In the genomic region with DNA sequence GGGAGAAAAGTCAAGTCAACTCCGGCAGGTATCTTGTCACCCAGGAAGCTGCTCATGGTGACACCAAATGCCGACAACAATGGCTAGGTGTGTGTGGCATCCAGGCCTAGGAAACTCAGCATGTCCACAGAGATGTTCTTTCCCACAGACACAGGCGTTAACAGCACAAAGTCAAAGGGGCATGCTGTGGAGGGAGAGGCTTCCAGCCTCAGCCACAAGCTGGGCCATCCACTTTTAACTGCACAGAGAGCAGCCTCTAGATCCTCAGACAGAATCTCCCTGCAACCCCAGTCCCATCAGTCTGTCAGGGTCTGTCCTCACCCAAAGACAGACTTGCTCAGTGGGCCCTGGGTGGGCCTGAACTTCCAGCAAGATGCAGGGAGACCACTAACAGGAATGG, we compare ENCODE assay signal across 19 cellular contexts. TPM values are rescaled to one million over a fixed set of nuclear protein-coding genes. Genes with fewer than 3 reads are reported as not detected.
DNase-seq lines count a peak whose midpoint lies in the region; ATAC-seq and TF ChIP-seq lines count a peak whose summit lies in the region.
"Had no signal": no experiment of that assay in that cellular context is flagged by ENCODE, and none has a peak within 500 bp of the region (broad histone marks: within the 10 kb centered on the region; RNA-seq: fewer than 3 reads in every experiment).

No MANE protein-coding gene starts in this region.

- H3K27ac Mint-ChIP-seq in dendritic cell treated with granulocyte-macrophage colony-stimulating factor and Interleukin-4, amounts not matched to agents 40 ng/mL and 50 ng/mL, for 4 days, result peak overlapping the region; percentile 15
- no peak overlapping the region for H3K27ac Mint-ChIP-seq in activated T-helper 17 cell treated with anti-CD3 and anti-CD28 coated beads, Interleukin-2, amount 50 U/mL, for 72 hours
- H3K27ac Mint-ChIP-seq: activated B cell treated with CpG ODN at 0.5 μM for 24 hours; activated CD4-positive, alpha-beta memory T cell treated with anti-CD3 and anti-CD28 coated beads for 36 hours; CD4-positive, alpha-beta memory T cell; HFFc6 had no signal

- H2BK120ac ChIP-seq in IMR-90 (ENCODE audit: low read depth, low read length) (peak overlapping the region; percentile 93), mesenchymal stem cell (ENCODE audit: low read depth, low read length) (no peak overlapping the region)

- H3K9me3 ChIP-seq in IMR-90 (ENCODE audit: control insufficient read depth, insufficient read depth, low read length), result peaks cover 3% of the 10 kb centered on the region; the same call in 1 of the 2 replicates
- H3K9me3 ChIP-seq in mesenchymal stem cell (ENCODE audit: control insufficient read depth, low read length), result no peaks in the 10 kb centered on the region
- H3K9me3 ChIP-seq in skeletal muscle satellite cell (replicated peaks; ENCODE audit: low read length), result peaks cover 3% of the 10 kb centered on the region
- H3K9me3 ChIP-seq: heart left ventricle had no signal

- H2AK5ac ChIP-seq in IMR-90 (ENCODE audit: low read depth, low read length) (peak overlapping the region; percentile 96), mesenchymal stem cell (ENCODE audit: low read length, severe bottlenecking) (peak overlapping the region; percentile 96)

- H3K4ac ChIP-seq in IMR-90 (ENCODE audit: low read depth, low read length) (peak overlapping the region; percentile 27), mesenchymal stem cell (ENCODE audit: low read depth in 1 of 2, low read length in 2 of 2) (peak overlapping the region; percentile 3 to 64)

- H3K4me1 Mint-ChIP-seq in dendritic cell treated with granulocyte-macrophage colony-stimulating factor and Interleukin-4, amounts not matched to agents 40 ng/mL and 50 ng/mL, for 4 days (ENCODE audit: low read depth), result peaks cover 12% of the 10 kb centered on the region
- H3K4me1 Mint-ChIP-seq in activated T-helper 17 cell treated with anti-CD3 and anti-CD28 coated beads, Interleukin-2, amount 50 U/mL, for 72 hours, result no peaks in the 10 kb centered on the region
- H3K4me1 Mint-ChIP-seq: CD4-positive, alpha-beta memory T cell had no signal

- H3K4me2 ChIP-seq in IMR-90 (ENCODE audit: low read depth, low read length) (no peak overlapping the region), mesenchymal stem cell (ENCODE audit: low read length, poor library complexity, severe bottlenecking) (no peak overlapping the region), skeletal muscle satellite cell (ENCODE audit: low read length) (no peak overlapping the region)

- H3K23ac ChIP-seq in IMR-90 (ENCODE audit: low read depth, low read length) (0 out of 2 replicates have a peak overlapping the region, but pooled peaks have one; percentile 1), mesenchymal stem cell (ENCODE audit: low read length in 2 of 2) (peak overlapping the region in 1 of 2 experiments; percentile 42)

- H3K27me3 ChIP-seq in IMR-90 (ENCODE audit: control insufficient read depth, insufficient read depth, low read length) (no peaks in the 10 kb centered on the region), mesenchymal stem cell (ENCODE audit: control insufficient read depth in 1 of 2, insufficient read depth in 1 of 2, low read length in 2 of 2) (no peaks in the 10 kb centered on the region), skeletal muscle satellite cell (ENCODE audit: control insufficient read depth, insufficient read depth, low read length) (no peaks in the 10 kb centered on the region)
- H3K27me3 ChIP-seq: brain microvascular endothelial cell had no signal

- POLR2A ChIA-PET in IMR-90 (lab: Charles Lee; ENCODE audit: unreplicated experiment), result no interaction called here

- ATAC-seq in IMR-90 (ENCODE audit: low read depth), result no peak
- ATAC-seq in activated T-helper 17 cell treated with anti-CD3 and anti-CD28 coated beads, Interleukin-2, amount 50 U/mL, for 72 hours (replicated peaks), result no peak
- ATAC-seq: left lobe of liver had no signal

- H3K36me3 ChIP-seq in IMR-90 (ENCODE audit: control insufficient read depth, insufficient read depth, low read length) (no peaks in the 10 kb centered on the region), mesenchymal stem cell (ENCODE audit: control insufficient read depth in 1 of 2, insufficient read depth in 2 of 2, low read depth in 1 of 2, low read length in 2 of 2) (no peaks in the 10 kb centered on the region), skeletal muscle satellite cell (ENCODE audit: insufficient read depth, low read length) (no peaks in the 10 kb centered on the region)
- H3K36me3 ChIP-seq: brain microvascular endothelial cell, heart left ventricle had no signal

- no TSS peak for BruUV-seq in IMR-90 (replicated peaks; lab: Mats Ljungman, UMichigan)

- peaks cover 9% of the 10 kb centered on the region for H3K9me1 ChIP-seq in IMR-90 (ENCODE audit: insufficient read depth, low read length)

- H3K9ac ChIP-seq in IMR-90 (ENCODE audit: low read depth, low read length), result no peak overlapping the region
- H3K9ac ChIP-seq in mesenchymal stem cell (ENCODE audit: low read length), result peak overlapping the region; percentile 20
- H3K9ac ChIP-seq in skeletal muscle satellite cell (ENCODE audit: low read depth, low read length), result peak overlapping the region; percentile 40

- CTCF ChIA-PET in IMR-90 (lab: Yijun Ruan, JAX), result no interaction called here

- H4K20me1 ChIP-seq in IMR-90 (ENCODE audit: insufficient read depth, low read length), result no peaks in the 10 kb centered on the region

- no peak for TF ChIP-seq POLR2A in IMR-90 (IDR thresholded peaks at IDR 0.05; ENCODE audit: low read depth, low read length)

- H3K14ac ChIP-seq in IMR-90 (replicated peaks; ENCODE audit: low read depth, low read length) (peak overlapping the region; percentile 17), mesenchymal stem cell (ENCODE audit: low read length in 2 of 2) (no peak overlapping the region)

- no peaks in the 10 kb centered on the region for H3K36me3 Mint-ChIP-seq in dendritic cell treated with granulocyte-macrophage colony-stimulating factor and Interleukin-4, amounts not matched to agents 40 ng/mL and 50 ng/mL, for 4 days (ENCODE audit: low read depth)
- H3K36me3 Mint-ChIP-seq in activated T-helper 17 cell treated with anti-CD3 and anti-CD28 coated beads, Interleukin-2, amount 50 U/mL, for 72 hours (ENCODE audit: low read depth), result no peaks in the 10 kb centered on the region
- H3K36me3 Mint-ChIP-seq: activated CD4-positive, alpha-beta memory T cell treated with anti-CD3 and anti-CD28 coated beads for 36 hours; CD4-positive, alpha-beta memory T cell had no signal

- dilution Hi-C loops in IMR-90 (cut with HindIII; ENCODE audit: low sequenced_read_pairs, unreplicated experiment), result no loop called here

- WGBS in IMR-90 (ENCODE audit: extremely low coverage in 2 of 2, insufficient read length in 1 of 2), 2 experiments, result 80% methylated on average over 1 of the region's 3 CpGs; no CpG with 5 or more reads in 1 of the 2 experiments
- WGBS in mesenchymal stem cell, result 97% methylated on average over 3 of the region's 3 CpGs

- H3K4me3 ChIP-seq in IMR-90 (ENCODE audit: insufficient read depth, low read depth, low read length) (no peak overlapping the region), mesenchymal stem cell (ENCODE audit: insufficient read depth in 1 of 2, low read depth in 1 of 2, low read length in 2 of 2) (no peak overlapping the region), skeletal muscle satellite cell (ENCODE audit: low read length) (no peak overlapping the region)
- H3K4me3 ChIP-seq: coronary artery, heart left ventricle had no signal

- H2BK5ac ChIP-seq in IMR-90 (ENCODE audit: low read depth, low read length, poor library complexity, severe bottlenecking) (peak overlapping the region; percentile 5), mesenchymal stem cell (ENCODE audit: low read depth, low read length, poor library complexity, severe bottlenecking) (no peak overlapping the region)

- H3K56ac ChIP-seq in IMR-90 (ENCODE audit: extremely low read depth, insufficient read depth, low read length), result no peak overlapping the region

- in situ Hi-C loops in IMR-90 (cut with MboI; ENCODE audit: low sequenced_read_pairs), result no loop called here

- H2BK15ac ChIP-seq in IMR-90 (ENCODE audit: low read depth, low read length) (peak overlapping the region; percentile 86; the same call in 2 of the 3 replicates), mesenchymal stem cell (ENCODE audit: low read depth, poor library complexity, severe bottlenecking) (no peak overlapping the region)

- H3K9me3 Mint-ChIP-seq in dendritic cell treated with granulocyte-macrophage colony-stimulating factor and Interleukin-4, amounts not matched to agents 40 ng/mL and 50 ng/mL, for 4 days, result no peaks in the 10 kb centered on the region
- no peaks in the 10 kb centered on the region for H3K9me3 Mint-ChIP-seq in activated T-helper 17 cell treated with anti-CD3 and anti-CD28 coated beads, Interleukin-2, amount 50 U/mL, for 72 hours
- H3K9me3 Mint-ChIP-seq: activated B cell treated with CpG ODN at 0.5 μM for 24 hours; activated CD4-positive, alpha-beta memory T cell treated with anti-CD3 and anti-CD28 coated beads for 36 hours; CD4-positive, alpha-beta memory T cell had no signal

- intact Hi-C loops in IMR-90 (cut with micrococcal nuclease), result no loop called here
- intact Hi-C loops in dendritic cell treated with granulocyte-macrophage colony-stimulating factor and Interleukin-4, amounts not matched to agents 40 ng/mL and 50 ng/mL, for 4 days (cut with micrococcal nuclease), result no loop called here

- peak overlapping the region; percentile 81 for H2AFZ ChIP-seq in IMR-90 (replicated peaks; ENCODE audit: low read length, poor library complexity)
- H2AFZ ChIP-seq in mesenchymal stem cell (ENCODE audit: low read depth, low read length), result no peak overlapping the region

- 0 out of 2 replicates have a peak overlapping the region, but pooled peaks have one; percentile 67 for H4K5ac ChIP-seq in IMR-90 (ENCODE audit: low read depth, low read length)

- H2BK20ac ChIP-seq in IMR-90 (ENCODE audit: low read depth, low read length), result peak overlapping the region; percentile 83

- H3K18ac ChIP-seq in IMR-90 (ENCODE audit: low read depth, low read length) (peak overlapping the region; percentile 48; the same call in 1 of the 2 replicates), mesenchymal stem cell (ENCODE audit: low read depth in 1 of 2, low read length in 2 of 2) (peak overlapping the region; percentile 50 to 83)

- H4K91ac ChIP-seq in IMR-90 (ENCODE audit: insufficient read depth, low read depth, low read length) (peak overlapping the region; percentile 81), mesenchymal stem cell (ENCODE audit: low read length) (peak overlapping the region; percentile 81)

- H3K4me1 ChIP-seq in IMR-90 (ENCODE audit: control insufficient read depth, insufficient read depth, low read length), result peaks cover 15% of the 10 kb centered on the region
- H3K4me1 ChIP-seq in mesenchymal stem cell (ENCODE audit: control insufficient read depth, insufficient read depth, low read depth, low read length), result peaks cover 14% of the 10 kb centered on the region
- H3K4me1 ChIP-seq in skeletal muscle satellite cell (ENCODE audit: control insufficient read depth, insufficient read depth, low read length), result peaks cover 52% of the 10 kb centered on the region

- TF ChIP-seq CTCF in IMR-90 (conservative IDR thresholded peaks at IDR 0.05; ENCODE audit: low read depth, low read length), result no peak

- no peak for TF ChIP-seq RAD21 in IMR-90 (IDR thresholded peaks at IDR 0.05; ENCODE audit: low read length)

- DNase-seq in IMR-90 (no peak), mesenchymal stem cell (no peak), Ammon's horn (ENCODE audit: low spot score) (no peak), T-helper 9 cell (no peak)
- DNase-seq: activated B cell treated with CpG ODN at 0.5 μM for 24 hours; activated CD4-positive, alpha-beta memory T cell treated with anti-CD3 and anti-CD28 coated beads for 36 hours; activated effector memory CD4-positive, alpha-beta T cell treated with anti-CD3 and anti-CD28 coated beads, Interleukin-2, amount 50 U/mL, for 16 hours; brain microvascular endothelial cell; CD4-positive, alpha-beta memory T cell; HFFc6; KBM-7; NCI-H1694; NCI-H2171 had no signal

- peaks cover 2% of the 10 kb centered on the region for H3K27me3 Mint-ChIP-seq in dendritic cell treated with granulocyte-macrophage colony-stimulating factor and Interleukin-4, amounts not matched to agents 40 ng/mL and 50 ng/mL, for 4 days
- no peaks in the 10 kb centered on the region for H3K27me3 Mint-ChIP-seq in activated T-helper 17 cell treated with anti-CD3 and anti-CD28 coated beads, Interleukin-2, amount 50 U/mL, for 72 hours
- H3K27me3 Mint-ChIP-seq: activated B cell treated with CpG ODN at 0.5 μM for 24 hours; activated CD4-positive, alpha-beta memory T cell treated with anti-CD3 and anti-CD28 coated beads for 36 hours; CD4-positive, alpha-beta memory T cell had no signal

- H3K4me3 Mint-ChIP-seq in dendritic cell treated with granulocyte-macrophage colony-stimulating factor and Interleukin-4, amounts not matched to agents 40 ng/mL and 50 ng/mL, for 4 days, result no peak overlapping the region
- H3K4me3 Mint-ChIP-seq in activated T-helper 17 cell treated with anti-CD3 and anti-CD28 coated beads, Interleukin-2, amount 50 U/mL, for 72 hours, result no peak overlapping the region
- H3K4me3 Mint-ChIP-seq: activated B cell treated with CpG ODN at 0.5 μM for 24 hours; activated CD4-positive, alpha-beta memory T cell treated with anti-CD3 and anti-CD28 coated beads for 36 hours; CD4-positive, alpha-beta memory T cell; HFFc6 had no signal

- H2BK12ac ChIP-seq in mesenchymal stem cell (ENCODE audit: low read length in 2 of 2), result peak overlapping the region; percentile 63 to 89

- H4K8ac ChIP-seq in IMR-90 (ENCODE audit: low read depth in 2 of 2, low read length in 2 of 2) (peak overlapping the region; percentile 28 to 71; a peak in 3 of 4 replicates), mesenchymal stem cell (ENCODE audit: low read length) (peak overlapping the region; percentile 84)

- H2AK9ac ChIP-seq in IMR-90 (replicated peaks; ENCODE audit: low read depth, low read length, poor library complexity), result peak overlapping the region; percentile 57

- H3K27ac ChIP-seq in IMR-90 (ENCODE audit: insufficient read depth, low read length) (no peak overlapping the region; the same call in 1 of the 2 replicates), mesenchymal stem cell (ENCODE audit: low read length, poor library complexity, severe bottlenecking) (no peak overlapping the region)
- H3K27ac ChIP-seq: brain microvascular endothelial cell, coronary artery had no signal

- H3K79me1 ChIP-seq in IMR-90 (ENCODE audit: low read depth in 1 of 2, low read length in 2 of 2) (peaks cover 0 to 5% of the 10 kb centered on the region in 2 experiments; a peak in 1 of 4 replicates), mesenchymal stem cell (replicated peaks; ENCODE audit: low read length, poor library complexity, severe bottlenecking) (no peaks in the 10 kb centered on the region)

RNA-seq across cellular contexts. Expression of a gene that starts 58.5 kb away (rescaled TPM):
- total RNA-seq in IMR-90 (2012; rRNA removed), result 46.4 TPM in 2 replicates
- polyA plus RNA-seq in IMR-90 (2012; rRNA removed), result 41.4 and 47.9 TPM in 2 replicates
- 28.9 and 33.4 TPM in 2 replicates for polyA plus RNA-seq in IMR-90 (2012; cell fraction: cytosol; rRNA removed)
- polyA plus RNA-seq in IMR-90 (2012; cell fraction: nucleus; rRNA removed; ENCODE audit: low replicate concordance), result 41.5 and 54.4 TPM in 2 replicates
- 23.6 TPM for polyA plus RNA-seq in mesenchymal stem cell (2013, experiment 1 of 2)
- polyA plus RNA-seq in mesenchymal stem cell (2013, experiment 2 of 2), result 22.7 TPM
- 16.2 and 18.3 TPM in 2 replicates for total RNA-seq in skeletal muscle satellite cell (2012; rRNA removed)
- total RNA-seq in activated T-helper 17 cell treated with anti-CD3 and anti-CD28 coated beads, Interleukin-2, amount 50 U/mL, for 72 hours, result 1 to 10 TPM; 1.3 to 1.9 TPM

Comparison
In these comparisons a context has a peak if more than half of its experiments do, and no peak if none do; other contexts are left out.
1. RNA of a gene that starts 58.5 kb away (total RNA-seq): 46.4 TPM in IMR-90; 1.3 to 1.9 TPM in activated T-helper 17 cell treated with anti-CD3 and anti-CD28 coated beads, Interleukin-2, amount 50 U/mL, for 72 hours; every median in the first group is over 10 times any median in the second.